In the genomic region with DNA sequence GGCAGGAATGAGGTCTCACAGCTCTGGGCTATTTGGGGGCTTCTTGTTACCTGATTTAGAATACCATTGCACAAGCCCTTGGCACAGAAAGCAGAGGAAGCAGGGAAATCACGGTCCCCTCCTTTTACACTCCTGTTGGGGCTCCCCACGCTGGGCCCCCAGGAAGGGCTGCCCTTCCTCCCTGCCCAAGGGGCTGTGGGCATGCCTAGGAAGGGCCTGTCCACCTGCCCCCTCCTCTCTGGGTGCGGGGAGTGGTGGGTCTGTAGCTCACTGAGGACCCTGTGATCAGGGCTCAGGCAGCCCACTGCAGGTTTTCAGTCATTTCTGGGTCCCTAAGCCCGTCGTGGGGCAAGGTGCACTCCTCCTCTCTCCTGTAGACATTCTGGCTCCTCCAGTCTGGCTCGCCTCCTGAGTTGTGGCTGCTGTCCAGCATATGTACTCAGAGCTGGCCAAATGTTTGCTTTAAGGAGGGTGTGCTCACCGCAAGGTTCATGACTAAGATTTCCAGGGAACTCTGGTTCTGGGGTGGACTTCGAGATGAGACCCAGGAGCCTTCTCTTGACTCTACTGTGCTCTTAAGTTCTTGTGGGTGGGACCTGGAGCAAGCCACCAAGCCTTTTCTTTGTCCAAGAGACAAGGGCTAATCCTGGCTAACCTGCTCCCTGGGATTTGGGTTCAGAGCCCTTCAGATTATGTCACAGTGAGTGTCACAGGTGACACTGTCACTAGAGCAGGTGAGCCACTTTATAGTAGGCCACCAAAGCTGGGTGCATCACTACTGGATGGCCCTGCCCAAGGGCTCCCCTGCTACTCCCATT, we compare ENCODE assay signal across 1 cellular context.
TF ChIP-seq lines count a peak whose summit lies in the region.

No MANE protein-coding gene starts in this region.

TF ChIP-seq in endothelial cell of umbilical vein, 7 proteins besides CTCF, POLR2A, EP300 and RAD21 (continued from another document):
- no peak for TF ChIP-seq GATA2 (IDR thresholded peaks at IDR 0.05; ENCODE audit: insufficient read depth, insufficient read length, low read depth, low read length)
